In the genomic region with DNA sequence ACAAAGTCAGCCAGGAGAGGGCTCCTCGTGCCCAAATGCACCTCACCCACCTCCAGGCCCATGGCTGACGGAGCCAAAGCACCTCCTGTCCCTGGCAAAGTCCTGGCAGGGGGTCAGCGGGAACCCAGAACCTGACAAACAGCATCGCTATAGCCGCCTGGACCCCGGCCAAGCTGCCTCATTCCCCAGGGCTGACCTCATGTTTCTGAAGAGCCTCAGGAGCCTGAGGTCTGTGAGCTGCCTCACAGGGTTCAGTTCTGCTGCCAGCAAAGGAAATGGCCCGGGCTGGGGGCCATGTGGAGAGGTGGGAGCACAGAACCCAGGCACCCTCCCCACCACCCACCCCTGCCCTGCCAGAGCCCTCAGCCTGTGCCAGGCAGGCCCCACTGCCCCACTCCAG, we compare ENCODE assay signal across 9 cellular contexts. TPM values are rescaled to one million over a fixed set of nuclear protein-coding genes. Genes with fewer than 3 reads are reported as not detected.
DNase-seq lines count a peak whose midpoint lies in the region; ATAC-seq and TF ChIP-seq lines count a peak whose summit lies in the region.
"Had no signal": no experiment of that assay in that cellular context is flagged by ENCODE, and none has a peak within 500 bp of the region (broad histone marks: within the 10 kb centered on the region; RNA-seq: fewer than 3 reads in every experiment).

No MANE protein-coding gene starts in this region.

- CTCF ChIA-PET in GM10248 (lab: Yijun Ruan, JAX) = interaction anchor here (1.1 kb wide), 1 partner anchor 456 kb away, joined by 4 read pairs; no protein-coding TSS in a partner anchor

- ATAC-seq in HG02759 (IDR thresholded peaks at IDR 0.05; ENCODE audit: unreplicated experiment) = no peak
- ATAC-seq in HG02973 (IDR thresholded peaks at IDR 0.05; ENCODE audit: unreplicated experiment) = no peak

- POLR2A ChIA-PET in GM10248 (lab: Yijun Ruan, JAX) = no interaction called here

- no peak for DNase-seq in GM10248 (ENCODE audit: extremely low spot score)
- DNase-seq in RPMI7951 (ENCODE audit: low read depth) = peak; percentile 83
- peak; percentile 38 to 81 for DNase-seq in foreskin fibroblast
- DNase-seq in renal cortical epithelial cell (ENCODE audit: low read depth) = peak; percentile 69
- DNase-seq in NCI-H1436 treated with DMSO at 0.1 percent for 48 hours (lab: John Stamatoyannopoulos, UW) = no peak
- DNase-seq in activated CD4-positive, alpha-beta T cell treated with anti-CD3 and anti-CD28 coated beads for 1 hour = no peak

- TF ChIP-seq CTCF in GM10248 (IDR thresholded peaks at IDR 0.05; ENCODE audit: control extremely low read depth, extremely low read depth, low read depth, missing control alignments) (peak; percentile 14), foreskin fibroblast (IDR thresholded peaks at IDR 0.05; ENCODE audit: low read depth, low read length) (no peak)

- no peak overlapping the region for H3K4me3 ChIP-seq in foreskin fibroblast (ENCODE audit: low read depth in 1 of 2, low read length in 2 of 2)
- H3K4me3 ChIP-seq: SK-N-MC had no signal

RNA-seq across cellular contexts. Expression of gene NANOS1, which starts 4.2 kb away (rescaled TPM):
- 1.1 and 1.6 TPM in 2 replicates for total RNA-seq in RPMI7951 (2014; rRNA removed; shearing (Covaris generic))
- 1.0 and 2.5 TPM in 2 replicates for total RNA-seq in renal cortical epithelial cell

RNA-seq across cellular contexts. Expression of gene EIF3A, which starts 55.3 kb away (rescaled TPM):
- total RNA-seq in RPMI7951 (2014; rRNA removed; shearing (Covaris generic)) = 46.7 and 50.8 TPM in 2 replicates
- 96.6 and 180 TPM in 2 replicates for total RNA-seq in renal cortical epithelial cell

Comparison
In these comparisons a context has a peak if more than half of its experiments do, and no peak if none do; other contexts are left out.
1. DNase-seq: peak in RPMI7951 (single experiment), foreskin fibroblast (2 of 2) and renal cortical epithelial cell (single experiment); none in GM10248 (single experiment), NCI-H1436 treated with DMSO at 0.1 percent for 48 hours (single experiment) and activated CD4-positive, alpha-beta T cell treated with anti-CD3 and anti-CD28 coated beads for 1 hour (single experiment).